In genomic region chr3:73409405-73409804, GRCh38 we compare ENCODE assay signal across 25 cellular contexts.
DNase-seq lines count a peak whose midpoint lies in the region; ATAC-seq and TF ChIP-seq lines count a peak whose summit lies in the region.
"Had no signal": no experiment of that assay in that cellular context is flagged by ENCODE, and none has a peak within 500 bp of the region (broad histone marks: within the 10 kb centered on the region; RNA-seq: fewer than 3 reads in every experiment).

No MANE protein-coding gene starts in this region.

- CTCF ChIA-PET in MCF 10A (lab: Yijun Ruan, JAX) (interaction anchor here (0.6 to 2.0 kb wide), 2 partner anchors 11 to 308 kb away, joined by 3 to 6 read pairs; no protein-coding TSS in a partner anchor), mammary epithelial cell (lab: Charles Lee; ENCODE audit: low non-redundant PET) (no interaction called here)

- no peaks in the 10 kb centered on the region for H3K9me3 Mint-ChIP-seq in MCF 10A (ENCODE audit: unreplicated experiment)
- H3K9me3 Mint-ChIP-seq: CD4-positive, alpha-beta T cell; endodermal cell; T-helper 2 cell treated with Interferon-gamma antibody and Interleukin-4, amounts not matched to agents 5 μg/mL and 100 μg/mL, for 36 hours had no signal

- BruUV-seq in MCF 10A (replicated peaks; lab: Mats Ljungman, UMichigan), result no TSS peak
- no TSS peak for BruUV-seq in mammary epithelial cell (replicated peaks; lab: Mats Ljungman, UMichigan)

- H3K9ac ChIP-seq in mammary epithelial cell (ENCODE audit: insufficient read depth, low read length), result no peak overlapping the region

- H3K4me3 ChIP-seq in mammary epithelial cell (replicated peaks in 1 of 3; ENCODE audit: insufficient read depth in 1 of 3, low read depth in 2 of 3, low read length in 3 of 3) (no peak overlapping the region), fibroblast of the aortic adventitia (ENCODE audit: low read depth, low read length) (no peak overlapping the region)
- H3K4me3 ChIP-seq: adrenal gland, left ventricle myocardium inferior, ovary, thoracic aorta had no signal

- H4K20me1 ChIP-seq in mammary epithelial cell (ENCODE audit: insufficient read depth, low read length), result no peaks in the 10 kb centered on the region

- H3K79me2 ChIP-seq in mammary epithelial cell (ENCODE audit: insufficient read depth, low read length), result no peaks in the 10 kb centered on the region

- dilution Hi-C loops in mammary epithelial cell (cut with HindIII; ENCODE audit: low sequenced_read_pairs), result no loop called here

- no peak overlapping the region for H3K27ac Mint-ChIP-seq in MCF 10A (ENCODE audit: low read depth, unreplicated experiment)
- H3K27ac Mint-ChIP-seq in T-helper 17 cell, result no peak overlapping the region
- H3K27ac Mint-ChIP-seq: activated CD8-positive, alpha-beta memory T cell treated with anti-CD3 and anti-CD28 coated beads, Interleukin-2, amount 10 ng/mL, durations not matched to agents 7 days and 5 days; CD4-positive, alpha-beta T cell; endodermal cell; T-helper 2 cell treated with Interferon-gamma antibody and Interleukin-4, amounts not matched to agents 5 μg/mL and 100 μg/mL, for 36 hours had no signal

- in situ Hi-C loops in mammary epithelial cell (cut with MboI; ENCODE audit: low sequenced_read_pairs in 2 of 2), result no loop called here

- peaks cover 11% of the 10 kb centered on the region for H3K27me3 Mint-ChIP-seq in MCF 10A (ENCODE audit: insufficient read depth, unreplicated experiment)
- peaks cover 15% of the 10 kb centered on the region for H3K27me3 Mint-ChIP-seq in T-helper 17 cell
- H3K27me3 Mint-ChIP-seq: activated CD8-positive, alpha-beta memory T cell treated with anti-CD3 and anti-CD28 coated beads, Interleukin-2, amount 10 ng/mL, durations not matched to agents 7 days and 5 days had no signal

- H3K4me2 ChIP-seq in mammary epithelial cell (ENCODE audit: insufficient read depth, low read depth, low read length), result no peak overlapping the region

- H3K36me3 Mint-ChIP-seq in MCF 10A (ENCODE audit: insufficient read depth, unreplicated experiment) (no peaks in the 10 kb centered on the region), T-helper 17 cell (ENCODE audit: low read depth) (no peaks in the 10 kb centered on the region)
- H3K36me3 Mint-ChIP-seq: activated CD8-positive, alpha-beta memory T cell treated with anti-CD3 and anti-CD28 coated beads, Interleukin-2, amount 10 ng/mL, durations not matched to agents 7 days and 5 days had no signal

- DNase-seq in MCF 10A (ENCODE audit: unreplicated experiment) (peak; percentile 15), mammary epithelial cell (no peak), T1000 (lab: John Stamatoyannopoulos, UW) (peak; percentile 18), fibroblast of the aortic adventitia (ENCODE audit: low read depth) (peak; percentile 87), D341Med (ENCODE audit: low spot score) (no peak), T-helper 17 cell (no peak), hippocampal formation (lab: John Stamatoyannopoulos, UW) (no peak)
- DNase-seq: activated CD4-positive, alpha-beta T cell treated with anti-CD3 and anti-CD28 coated beads for 1 hour; activated CD8-positive, alpha-beta memory T cell treated with anti-CD3 and anti-CD28 coated beads, Interleukin-2, amount 10 ng/mL, durations not matched to agents 7 days and 5 days; adrenal gland; CD4-positive, alpha-beta T cell; cerebellar nuclear complex; DMS53; endodermal cell; left ventricle myocardium inferior; MV-4-11; NCI-H2029 treated with DMSO at 0.1 percent for 48 hours; ovary; SHP77; stimulated activated CD4-positive, alpha-beta T cell treated with anti-CD3 and anti-CD28 coated beads, Interleukin-4, amount 100 ng/mL, for 1 hour; stimulated activated CD8-positive, alpha-beta memory T cell treated with anti-CD3 and anti-CD28 coated beads, Interleukin-4, amount 100 ng/mL, for 48 hours had no signal

- TF ChIP-seq CTCF in MCF 10A (IDR thresholded peaks at IDR 0.05; ENCODE audit: unreplicated experiment) (no peak), mammary epithelial cell (conservative IDR thresholded peaks at IDR 0.05 in 1 of 2, IDR thresholded peaks at IDR 0.05 in 1 of 2; ENCODE audit: extremely low read depth in 1 of 2, insufficient read depth in 1 of 2, low read depth in 1 of 2, low read length in 2 of 2) (no peak), fibroblast of the aortic adventitia (IDR thresholded peaks at IDR 0.05; ENCODE audit: insufficient read depth, low read length) (no peak)

- POLR2A ChIA-PET in MCF 10A (lab: Yijun Ruan, JAX), result no interaction called here

- no peaks in the 10 kb centered on the region for H3K27me3 ChIP-seq in mammary epithelial cell (ENCODE audit: insufficient read depth, low read length)
- H3K27me3 ChIP-seq: adrenal gland, ovary had no signal

- no peak overlapping the region for H2AFZ ChIP-seq in mammary epithelial cell (ENCODE audit: low read depth, low read length)

- no peak for ATAC-seq in HG03196 (IDR thresholded peaks at IDR 0.05; ENCODE audit: unreplicated experiment)
- no peak for ATAC-seq in T-helper 17 cell
- ATAC-seq: activated CD8-positive, alpha-beta memory T cell treated with anti-CD3 and anti-CD28 coated beads, Interleukin-2, amount 10 ng/mL, durations not matched to agents 7 days and 5 days had no signal

- H3K9me3 ChIP-seq in mammary epithelial cell (replicated peaks; ENCODE audit: insufficient read depth, low read length), result no peaks in the 10 kb centered on the region
- H3K9me3 ChIP-seq in T-helper 17 cell (ENCODE audit: control insufficient read depth, low read length, poor library complexity, severe bottlenecking), result no peaks in the 10 kb centered on the region
- H3K9me3 ChIP-seq: adrenal gland, left ventricle myocardium inferior, ovary, thoracic aorta had no signal

- H3K27ac ChIP-seq in mammary epithelial cell (ENCODE audit: insufficient read depth, low read depth, low read length), result no peak overlapping the region
- H3K27ac ChIP-seq: 22Rv1, adrenal gland, left ventricle myocardium inferior, ovary, thoracic aorta had no signal

- no peaks in the 10 kb centered on the region for H3K4me1 ChIP-seq in mammary epithelial cell (ENCODE audit: insufficient read depth, low read length)

- intact Hi-C loops in MCF 10A (cut with micrococcal nuclease), result no loop called here
- intact Hi-C loops in mammary epithelial cell (cut with micrococcal nuclease), result no loop called here

- no peaks in the 10 kb centered on the region for H3K36me3 ChIP-seq in mammary epithelial cell (ENCODE audit: insufficient read depth, low read length)
- H3K36me3 ChIP-seq: adrenal gland, left ventricle myocardium inferior, ovary, thoracic aorta had no signal

- 59% methylated on average over 8 of the region's 8 CpGs for WGBS in mammary epithelial cell (ENCODE audit: low coverage, missing lambda C conversion rate)

- H3K4me1 Mint-ChIP-seq in MCF 10A (ENCODE audit: insufficient read depth, unreplicated experiment) (no peaks in the 10 kb centered on the region), T-helper 17 cell (no peaks in the 10 kb centered on the region)
- H3K4me1 Mint-ChIP-seq: activated CD8-positive, alpha-beta memory T cell treated with anti-CD3 and anti-CD28 coated beads, Interleukin-2, amount 10 ng/mL, durations not matched to agents 7 days and 5 days had no signal

- H3K4me3 Mint-ChIP-seq in MCF 10A (ENCODE audit: unreplicated experiment) (no peak overlapping the region), T-helper 17 cell (no peak overlapping the region)
- H3K4me3 Mint-ChIP-seq: activated CD8-positive, alpha-beta memory T cell treated with anti-CD3 and anti-CD28 coated beads, Interleukin-2, amount 10 ng/mL, durations not matched to agents 7 days and 5 days; CD4-positive, alpha-beta T cell; endodermal cell; T-helper 2 cell treated with Interferon-gamma antibody and Interleukin-4, amounts not matched to agents 5 μg/mL and 100 μg/mL, for 36 hours had no signal

Comparison
In these comparisons a context has a peak if more than half of its experiments do, and no peak if none do; other contexts are left out.
1. DNase-seq: peak in MCF 10A (single experiment), T1000 (single experiment) and fibroblast of the aortic adventitia (single experiment); none in mammary epithelial cell (single experiment), D341Med (single experiment), T-helper 17 cell (0 of 3) and hippocampal formation (0 of 2).